8 cellular contexts compared by ENCODE assay signal in the genomic region with DNA sequence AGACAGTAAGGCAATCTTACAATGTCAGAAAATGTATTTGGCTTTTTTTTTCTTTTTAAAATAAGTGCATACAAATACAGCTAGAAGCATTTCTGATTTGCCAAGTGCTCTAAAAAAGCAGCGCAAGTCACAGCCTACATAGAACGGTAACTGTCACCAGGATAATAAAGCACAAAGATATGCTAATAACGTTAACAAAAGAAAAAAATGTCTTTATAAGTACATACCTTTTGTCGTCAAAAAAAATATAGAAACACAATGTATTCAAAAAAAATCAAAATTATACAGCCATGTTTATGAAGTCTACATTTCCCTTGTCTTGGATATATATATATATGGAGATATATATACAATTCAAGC. TPM values are rescaled to one million over a fixed set of nuclear protein-coding genes. Genes with fewer than 3 reads are reported as not detected.
DNase-seq lines count a peak whose midpoint lies in the region; ATAC-seq and TF ChIP-seq lines count a peak whose summit lies in the region.

No MANE protein-coding gene starts in this region.

- H3K4me3 ChIP-seq in SK-N-SH (ENCODE audit: low read depth in 2 of 2, low read length in 1 of 2) (peak overlapping the region; percentile 71 to 83), iPS-18c (ENCODE audit: insufficient read depth, low read depth, low read length) (peak overlapping the region; percentile 71), stomach (peak overlapping the region; percentile 69 to 87 (median 72))

- peaks cover 42% of the 10 kb centered on the region for H3K4me1 Mint-ChIP-seq in activated CD8-positive, alpha-beta T cell treated with anti-CD3 and anti-CD28 coated beads, Interleukin-2, amount 10 ng/mL, durations not matched to agents 7 days and 5 days (ENCODE audit: low read depth)

- H3K27me3 ChIP-seq in SK-N-SH (ENCODE audit: insufficient read depth) (no peaks in the 10 kb centered on the region), stomach (no peaks in the 10 kb centered on the region)

- WGBS in SK-N-SH (ENCODE audit: low lambda C conversion rate): 5% methylated on average over 4 of the region's 4 CpGs
- 0 to 2% (median 0%) methylated on average over 4 of the region's 4 CpGs for WGBS in stomach, 5 donors

- no peak for TF ChIP-seq POLR2A in stomach (IDR thresholded peaks at IDR 0.05)

- H3K27ac ChIP-seq in SK-N-SH (ENCODE audit: low read depth in 2 of 2, low read length in 1 of 2) (peak overlapping the region; percentile 98 to 100), stomach (peak overlapping the region; percentile 93 to 100 (median 100))

- DNase-seq in SK-N-SH (no peak), stomach (no peak), H4 (ENCODE audit: low spot score) (no peak)
- no peak for DNase-seq in activated CD8-positive, alpha-beta T cell treated with anti-CD3 and anti-CD28 coated beads, Interleukin-2, amount 10 ng/mL, durations not matched to agents 7 days and 5 days

- TF ChIP-seq EP300 in SK-N-SH (IDR thresholded peaks at IDR 0.05; ENCODE audit: borderline replicate concordance in 1 of 2, low read depth in 1 of 2, low read length in 1 of 2): no peak
- TF ChIP-seq EP300 in stomach (IDR thresholded peaks at IDR 0.05): no peak

- no peaks in the 10 kb centered on the region for H3K27me3 Mint-ChIP-seq in activated CD8-positive, alpha-beta T cell treated with anti-CD3 and anti-CD28 coated beads, Interleukin-2, amount 10 ng/mL, durations not matched to agents 7 days and 5 days (ENCODE audit: low read depth)

- POLR2A ChIA-PET in SK-N-SH (lab: Yijun Ruan, JAX): interaction anchor here (0.9 to 1.8 kb wide), 4 partner anchors 62 to 117 kb away, joined by 4 to 8 read pairs (median 6); no protein-coding TSS in a partner anchor
- POLR2A ChIA-PET in activated CD8-positive, alpha-beta T cell treated with anti-CD3 and anti-CD28 coated beads, Interleukin-2, amount 10 ng/mL, durations not matched to agents 7 days and 5 days (lab: Charles Lee): interaction anchor here (0.6 to 1.5 kb wide), 4 partner anchors 119 to 405 kb away, joined by 3 to 6 read pairs (median 4); no protein-coding TSS in a partner anchor

- peak overlapping the region; percentile 90 for H3K4me2 ChIP-seq in SK-N-SH

- peaks cover 76% of the 10 kb centered on the region for H3K79me2 ChIP-seq in SK-N-SH (ENCODE audit: insufficient read depth)

- ATAC-seq in SK-N-SH treated with all-trans-retinoic acid at 6 μM for 48 hours (no peak), GM19452 (IDR thresholded peaks at IDR 0.05; ENCODE audit: unreplicated experiment) (no peak), GM18870 (IDR thresholded peaks at IDR 0.05; ENCODE audit: unreplicated experiment) (no peak)
- ATAC-seq in activated CD8-positive, alpha-beta T cell treated with anti-CD3 and anti-CD28 coated beads, Interleukin-2, amount 10 ng/mL, durations not matched to agents 7 days and 5 days: no peak

- H3K36me3 ChIP-seq in SK-N-SH (replicated peaks in 1 of 2; ENCODE audit: control insufficient read depth in 1 of 2, insufficient read depth in 2 of 2, low read length in 1 of 2): peaks cover 51 to 66% of the 10 kb centered on the region in 2 experiments
- peaks cover 10 to 29% (median 23%) of the 10 kb centered on the region in 4 donors for H3K36me3 ChIP-seq in stomach

- peaks cover 54% of the 10 kb centered on the region for H3K36me3 Mint-ChIP-seq in activated CD8-positive, alpha-beta T cell treated with anti-CD3 and anti-CD28 coated beads, Interleukin-2, amount 10 ng/mL, durations not matched to agents 7 days and 5 days (ENCODE audit: low read depth)

- H2AFZ ChIP-seq in SK-N-SH (ENCODE audit: low read depth): no peak overlapping the region

- H3K4me1 ChIP-seq in SK-N-SH (ENCODE audit: control insufficient read depth in 1 of 2, insufficient read depth in 2 of 2, low read depth in 1 of 2, low read length in 1 of 2) (peaks cover 21 to 46% of the 10 kb centered on the region in 2 experiments), stomach (peaks cover 24 to 41% (median 34%) of the 10 kb centered on the region in 4 donors)

- H4K20me1 ChIP-seq in SK-N-SH (ENCODE audit: insufficient read depth): peaks cover 21% of the 10 kb centered on the region

- no peak for TF ChIP-seq RAD21 in SK-N-SH (IDR thresholded peaks at IDR 0.05; ENCODE audit: low read length)

- H3K9me3 ChIP-seq in SK-N-SH: no peaks in the 10 kb centered on the region
- peaks cover 2% of the 10 kb centered on the region for H3K9me3 ChIP-seq in iPS-18c (ENCODE audit: control insufficient read depth, insufficient read depth, low read length)
- no peaks in the 10 kb centered on the region for H3K9me3 ChIP-seq in stomach

- peak overlapping the region; percentile 94 for H3K9ac ChIP-seq in SK-N-SH

- CTCF ChIA-PET in SK-N-SH (lab: Yijun Ruan, JAX): interaction anchor here (1.0 to 8.3 kb wide), 8 partner anchors 44 to 477 kb away, joined by 3 to 73 read pairs (median 4); no protein-coding TSS in a partner anchor
- CTCF ChIA-PET in activated CD8-positive, alpha-beta T cell treated with anti-CD3 and anti-CD28 coated beads, Interleukin-2, amount 10 ng/mL, durations not matched to agents 7 days and 5 days (lab: Charles Lee): interaction anchor here (1.5 kb wide), 1 partner anchor 405 kb away, joined by 3 read pairs; no protein-coding TSS in a partner anchor

- H3K9me2 ChIP-seq in SK-N-SH: no peaks in the 10 kb centered on the region

- no peak for TF ChIP-seq CTCF in SK-N-SH (IDR thresholded peaks at IDR 0.05)
- TF ChIP-seq CTCF in stomach (IDR thresholded peaks at IDR 0.05): no peak

- H3K9me3 Mint-ChIP-seq in activated CD8-positive, alpha-beta T cell treated with anti-CD3 and anti-CD28 coated beads, Interleukin-2, amount 10 ng/mL, durations not matched to agents 7 days and 5 days (ENCODE audit: insufficient read depth): no peaks in the 10 kb centered on the region

- peak overlapping the region; percentile 85 for H3K27ac Mint-ChIP-seq in activated CD8-positive, alpha-beta T cell treated with anti-CD3 and anti-CD28 coated beads, Interleukin-2, amount 10 ng/mL, durations not matched to agents 7 days and 5 days

- intact Hi-C loops in stomach (cut with DNase I; ENCODE audit: low total_unique reads): no loop called here

- H3F3A ChIP-seq in SK-N-SH (replicated peaks; ENCODE audit: insufficient read depth): peaks cover 53% of the 10 kb centered on the region

- peak overlapping the region; percentile 86 for H3K4me3 Mint-ChIP-seq in activated CD8-positive, alpha-beta T cell treated with anti-CD3 and anti-CD28 coated beads, Interleukin-2, amount 10 ng/mL, durations not matched to agents 7 days and 5 days

TF ChIP-seq in SK-N-SH, 30 proteins besides CTCF, POLR2A, EP300 and RAD21 (continues in another document):
- TF ChIP-seq FOSL2 (IDR thresholded peaks at IDR 0.05; ENCODE audit: borderline replicate concordance, low read depth): no peak
- TF ChIP-seq JUND (IDR thresholded peaks at IDR 0.05): no peak
- TF ChIP-seq, protein P1, sequence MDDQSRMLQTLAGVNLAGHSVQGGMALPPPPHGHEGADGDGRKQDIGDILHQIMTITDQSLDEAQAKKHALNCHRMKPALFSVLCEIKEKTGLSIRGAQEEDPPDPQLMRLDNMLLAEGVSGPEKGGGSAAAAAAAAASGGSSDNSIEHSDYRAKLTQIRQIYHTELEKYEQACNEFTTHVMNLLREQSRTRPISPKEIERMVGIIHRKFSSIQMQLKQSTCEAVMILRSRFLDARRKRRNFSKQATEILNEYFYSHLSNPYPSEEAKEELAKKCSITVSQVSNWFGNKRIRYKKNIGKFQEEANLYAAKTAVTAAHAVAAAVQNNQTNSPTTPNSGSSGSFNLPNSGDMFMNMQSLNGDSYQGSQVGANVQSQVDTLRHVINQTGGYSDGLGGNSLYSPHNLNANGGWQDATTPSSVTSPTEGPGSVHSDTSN (IDR thresholded peaks at IDR 0.05): no peak
- no peak for TF ChIP-seq TEAD4 (IDR thresholded peaks at IDR 0.05; ENCODE audit: borderline replicate concordance, insufficient read depth)
- TF ChIP-seq FOXJ3 (CRISPR knock-in tag; IDR thresholded peaks at IDR 0.05): no peak

TF ChIP-seq in SK-N-SH treated with all-trans-retinoic acid at 6 μM for 48 hours, 23 proteins besides CTCF, POLR2A, EP300 and RAD21 (continues in another document):
- TF ChIP-seq, protein P2, sequence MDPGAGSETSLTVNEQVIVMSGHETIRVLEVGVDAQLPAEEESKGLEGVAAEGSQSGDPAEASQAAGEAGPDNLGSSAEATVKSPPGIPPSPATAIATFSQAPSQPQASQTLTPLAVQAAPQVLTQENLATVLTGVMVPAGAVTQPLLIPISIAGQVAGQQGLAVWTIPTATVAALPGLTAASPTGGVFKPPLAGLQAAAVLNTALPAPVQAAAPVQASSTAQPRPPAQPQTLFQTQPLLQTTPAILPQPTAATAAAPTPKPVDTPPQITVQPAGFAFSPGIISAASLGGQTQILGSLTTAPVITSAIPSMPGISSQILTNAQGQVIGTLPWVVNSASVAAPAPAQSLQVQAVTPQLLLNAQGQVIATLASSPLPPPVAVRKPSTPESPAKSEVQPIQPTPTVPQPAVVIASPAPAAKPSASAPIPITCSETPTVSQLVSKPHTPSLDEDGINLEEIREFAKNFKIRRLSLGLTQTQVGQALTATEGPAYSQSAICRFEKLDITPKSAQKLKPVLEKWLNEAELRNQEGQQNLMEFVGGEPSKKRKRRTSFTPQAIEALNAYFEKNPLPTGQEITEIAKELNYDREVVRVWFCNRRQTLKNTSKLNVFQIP (CRISPR knock-in tag; IDR thresholded peaks at IDR 0.05; ENCODE audit: borderline replicate concordance, low read depth): no peak
- no peak for TF ChIP-seq RARB (CRISPR knock-in tag; IDR thresholded peaks at IDR 0.05)
- TF ChIP-seq TOX (CRISPR knock-in tag; IDR thresholded peaks at IDR 0.05; ENCODE audit: borderline replicate concordance): no peak
- TF ChIP-seq PPARA (CRISPR knock-in tag; IDR thresholded peaks at IDR 0.05; ENCODE audit: borderline replicate concordance): no peak
- TF ChIP-seq ZNF565 (CRISPR knock-in tag; conservative IDR thresholded peaks at IDR 0.05; ENCODE audit: low read depth): no peak
- TF ChIP-seq ZFP30 (CRISPR knock-in tag; IDR thresholded peaks at IDR 0.05): no peak
- no peak for TF ChIP-seq SNAI2 (CRISPR knock-in tag; IDR thresholded peaks at IDR 0.05)
- no peak for TF ChIP-seq BACH2 (CRISPR knock-in tag; IDR thresholded peaks at IDR 0.05; ENCODE audit: borderline replicate concordance)

RNA-seq across cellular contexts. Expression of a gene that starts 3.3 kb away (rescaled TPM):
- polyA plus RNA-seq in SK-N-SH (2012; rRNA removed) (40.3 and 73.9 TPM in 2 replicates), stomach (10 to 100 TPM; 39.6 to 57.0 (median 51.5) TPM)
- polyA plus RNA-seq in SK-N-SH (2012; cell fraction: cytosol; rRNA removed): 28.1 and 46.6 TPM in 2 replicates
- 73.9 and 167 TPM in 2 replicates for polyA plus RNA-seq in SK-N-SH (2012; cell fraction: nucleus; rRNA removed)
- 10 to 100 TPM; 71.5 to 72.0 TPM for total RNA-seq in activated CD8-positive, alpha-beta T cell treated with anti-CD3 and anti-CD28 coated beads, Interleukin-2, amount 10 ng/mL, durations not matched to agents 7 days and 5 days
- total RNA-seq in stomach: 100 to 1,000 TPM in 2 of 5 donors, 10 to 100 TPM in 3; 58.3 to 218 (median 81.1) TPM
- total RNA-seq in H4 (2014; rRNA removed; shearing (Covaris generic)): 34.3 and 43.4 TPM in 2 replicates
